In the genomic region with DNA sequence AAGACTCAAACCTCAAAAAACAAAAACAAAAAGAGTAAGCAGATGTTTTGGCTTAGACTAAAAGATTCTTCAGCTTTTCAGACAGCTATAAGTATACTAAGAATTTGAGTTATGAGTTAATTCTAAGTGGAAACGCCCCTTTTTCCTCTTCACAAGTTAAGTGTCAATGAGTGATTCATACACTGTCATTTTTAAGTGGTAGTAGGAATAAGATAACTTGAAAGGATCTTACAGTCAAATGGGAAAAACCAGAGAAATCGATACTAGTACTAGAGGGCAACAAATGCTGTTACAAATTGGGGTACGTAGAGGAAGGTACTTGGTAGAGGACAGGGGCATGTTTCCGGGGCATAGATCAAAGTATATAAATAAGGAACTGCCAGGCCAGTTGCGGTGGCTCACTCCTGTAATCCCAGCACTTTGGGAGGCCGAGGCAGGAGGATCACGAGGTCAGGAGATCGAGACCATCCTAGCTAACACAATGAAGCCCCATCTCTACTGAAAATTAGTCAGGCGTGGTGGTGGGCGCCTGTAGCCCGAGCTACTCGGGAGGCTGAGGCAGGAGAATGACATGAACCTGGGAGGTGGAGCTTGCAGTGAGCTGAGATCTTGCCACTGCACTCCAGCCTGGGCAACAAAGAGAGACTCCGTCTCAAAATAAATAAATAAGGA, we compare ENCODE assay signal across 16 cellular contexts. TPM values are rescaled to one million over a fixed set of nuclear protein-coding genes. Genes with fewer than 3 reads are reported as not detected.
DNase-seq lines count a peak whose midpoint lies in the region; ATAC-seq lines count a peak whose summit lies in the region.
"Had no signal": no experiment of that assay in that cellular context is flagged by ENCODE, and none has a peak within 500 bp of the region (broad histone marks: within the 10 kb centered on the region; RNA-seq: fewer than 3 reads in every experiment).

No MANE protein-coding gene starts in this region.

- H3K9me3 Mint-ChIP-seq in activated T-cell treated with anti-CD3 and anti-CD28 coated beads, Interleukin-2, amount 50 U/mL, for 24 hours, result no peaks in the 10 kb centered on the region
- H3K9me3 Mint-ChIP-seq in dendritic cell treated with granulocyte-macrophage colony-stimulating factor and Interleukin-4, amounts not matched to agents 40 ng/mL and 50 ng/mL, for 4 days, result no peaks in the 10 kb centered on the region
- no peaks in the 10 kb centered on the region for H3K9me3 Mint-ChIP-seq in stimulated activated effector memory CD8-positive, alpha-beta T cell treated with anti-CD3 and anti-CD28 coated beads, Interleukin-12 subunit alpha, Interleukin-12 subunit beta, amount 100 ng/mL, for 72 hours

- H3K4me1 Mint-ChIP-seq in activated T-cell treated with anti-CD3 and anti-CD28 coated beads, Interleukin-2, amount 50 U/mL, for 24 hours (ENCODE audit: low read depth), result peaks cover 71% of the 10 kb centered on the region
- peaks cover 42% of the 10 kb centered on the region for H3K4me1 Mint-ChIP-seq in dendritic cell treated with granulocyte-macrophage colony-stimulating factor and Interleukin-4, amounts not matched to agents 40 ng/mL and 50 ng/mL, for 4 days (ENCODE audit: low read depth)
- peaks cover 45% of the 10 kb centered on the region for H3K4me1 Mint-ChIP-seq in stimulated activated effector memory CD8-positive, alpha-beta T cell treated with anti-CD3 and anti-CD28 coated beads, Interleukin-12 subunit alpha, Interleukin-12 subunit beta, amount 100 ng/mL, for 72 hours

- peak overlapping the region; percentile 68 for H3K4me3 Mint-ChIP-seq in activated T-cell treated with anti-CD3 and anti-CD28 coated beads, Interleukin-2, amount 50 U/mL, for 24 hours
- H3K4me3 Mint-ChIP-seq in dendritic cell treated with granulocyte-macrophage colony-stimulating factor and Interleukin-4, amounts not matched to agents 40 ng/mL and 50 ng/mL, for 4 days, result no peak overlapping the region
- H3K4me3 Mint-ChIP-seq in stimulated activated effector memory CD8-positive, alpha-beta T cell treated with anti-CD3 and anti-CD28 coated beads, Interleukin-12 subunit alpha, Interleukin-12 subunit beta, amount 100 ng/mL, for 72 hours, result peak overlapping the region; percentile 46

- intact Hi-C loops in dendritic cell treated with granulocyte-macrophage colony-stimulating factor and Interleukin-4, amounts not matched to agents 40 ng/mL and 50 ng/mL, for 4 days (cut with micrococcal nuclease), result loop anchor here (5.0 kb wide), 1 partner anchor 117 kb away; the partner anchor contains the start of gene ACBD3

- H3K36me3 Mint-ChIP-seq in activated T-cell treated with anti-CD3 and anti-CD28 coated beads, Interleukin-2, amount 50 U/mL, for 24 hours (ENCODE audit: low read depth), result peaks cover 95% of the 10 kb centered on the region
- H3K36me3 Mint-ChIP-seq in dendritic cell treated with granulocyte-macrophage colony-stimulating factor and Interleukin-4, amounts not matched to agents 40 ng/mL and 50 ng/mL, for 4 days (ENCODE audit: low read depth), result peaks cover 88% of the 10 kb centered on the region
- peaks cover 100% of the 10 kb centered on the region for H3K36me3 Mint-ChIP-seq in stimulated activated effector memory CD8-positive, alpha-beta T cell treated with anti-CD3 and anti-CD28 coated beads, Interleukin-12 subunit alpha, Interleukin-12 subunit beta, amount 100 ng/mL, for 72 hours

- H3K27me3 Mint-ChIP-seq in activated T-cell treated with anti-CD3 and anti-CD28 coated beads, Interleukin-2, amount 50 U/mL, for 24 hours, result no peaks in the 10 kb centered on the region
- no peaks in the 10 kb centered on the region for H3K27me3 Mint-ChIP-seq in dendritic cell treated with granulocyte-macrophage colony-stimulating factor and Interleukin-4, amounts not matched to agents 40 ng/mL and 50 ng/mL, for 4 days

- peak; percentile 94 for ATAC-seq in stimulated activated effector memory CD8-positive, alpha-beta T cell treated with anti-CD3 and anti-CD28 coated beads, Interleukin-12 subunit alpha, Interleukin-12 subunit beta, amount 100 ng/mL, for 72 hours
- no peak for ATAC-seq in GM18858 (IDR thresholded peaks at IDR 0.05; ENCODE audit: unreplicated experiment)
- no peak for ATAC-seq in GM18498 (IDR thresholded peaks at IDR 0.05; ENCODE audit: unreplicated experiment)
- ATAC-seq: heart left ventricle had no signal

- DNase-seq in activated T-cell treated with anti-CD3 and anti-CD28 coated beads, Interleukin-2, amount 50 U/mL, for 24 hours, result peak; percentile 52
- DNase-seq in activated T-cell treated with anti-CD3 and anti-CD28 coated beads for 4 hours (no peak), RKO (ENCODE audit: low spot score) (peak; percentile 28), SK-N-DZ (ENCODE audit: low spot score) (no peak)
- DNase-seq in stimulated activated effector memory CD8-positive, alpha-beta T cell treated with anti-CD3 and anti-CD28 coated beads, Interleukin-12 subunit alpha, Interleukin-12 subunit beta, amount 100 ng/mL, for 72 hours (ENCODE audit: low spot score in 2 of 2), result no peak
- DNase-seq: COR-L47; effector CD4-positive, alpha-beta T cell; heart left ventricle; NCI-H1417; NCI-H2171 treated with DMSO at 0.1 percent for 48 hours; NCI-H748 treated with DMSO at 0.1 percent for 48 hours; spleen; stimulated activated naive CD4-positive, alpha-beta T cell treated with Interleukin-2 at 50 U/mL for 16 hours had no signal

- H3K27ac Mint-ChIP-seq in activated T-cell treated with anti-CD3 and anti-CD28 coated beads, Interleukin-2, amount 50 U/mL, for 24 hours, result peak overlapping the region; percentile 96
- peak overlapping the region; percentile 29 for H3K27ac Mint-ChIP-seq in dendritic cell treated with granulocyte-macrophage colony-stimulating factor and Interleukin-4, amounts not matched to agents 40 ng/mL and 50 ng/mL, for 4 days
- H3K27ac Mint-ChIP-seq in stimulated activated effector memory CD8-positive, alpha-beta T cell treated with anti-CD3 and anti-CD28 coated beads, Interleukin-12 subunit alpha, Interleukin-12 subunit beta, amount 100 ng/mL, for 72 hours, result peak overlapping the region; percentile 63

RNA-seq across cellular contexts. Expression of gene H3-3A, which starts 7.4 kb away (rescaled TPM):
- 922 and 989 TPM in 2 replicates for polyA plus RNA-seq in SK-N-DZ (2014; cell fraction: cytosol; rRNA removed)
- polyA plus RNA-seq in SK-N-DZ (2014; cell fraction: nucleus; rRNA removed), result 546 and 570 TPM in 2 replicates

Comparison
In these comparisons a context has a peak if more than half of its experiments do, and no peak if none do; other contexts are left out.
1. DNase-seq: peak in activated T-cell treated with anti-CD3 and anti-CD28 coated beads, Interleukin-2, amount 50 U/mL, for 24 hours (single experiment) and RKO (single experiment); none in activated T-cell treated with anti-CD3 and anti-CD28 coated beads for 4 hours (single experiment), stimulated activated effector memory CD8-positive, alpha-beta T cell treated with anti-CD3 and anti-CD28 coated beads, Interleukin-12 subunit alpha, Interleukin-12 subunit beta, amount 100 ng/mL, for 72 hours (0 of 2) and SK-N-DZ (single experiment).
2. H3K27ac Mint-ChIP-seq: peak in every context shown above with its lines; median percentile 96 in activated T-cell treated with anti-CD3 and anti-CD28 coated beads, Interleukin-2, amount 50 U/mL, for 24 hours; 63 in stimulated activated effector memory CD8-positive, alpha-beta T cell treated with anti-CD3 and anti-CD28 coated beads, Interleukin-12 subunit alpha, Interleukin-12 subunit beta, amount 100 ng/mL, for 72 hours; 29 in dendritic cell treated with granulocyte-macrophage colony-stimulating factor and Interleukin-4, amounts not matched to agents 40 ng/mL and 50 ng/mL, for 4 days.